ENCODE assay signal across 30 cellular contexts in the genomic region with DNA sequence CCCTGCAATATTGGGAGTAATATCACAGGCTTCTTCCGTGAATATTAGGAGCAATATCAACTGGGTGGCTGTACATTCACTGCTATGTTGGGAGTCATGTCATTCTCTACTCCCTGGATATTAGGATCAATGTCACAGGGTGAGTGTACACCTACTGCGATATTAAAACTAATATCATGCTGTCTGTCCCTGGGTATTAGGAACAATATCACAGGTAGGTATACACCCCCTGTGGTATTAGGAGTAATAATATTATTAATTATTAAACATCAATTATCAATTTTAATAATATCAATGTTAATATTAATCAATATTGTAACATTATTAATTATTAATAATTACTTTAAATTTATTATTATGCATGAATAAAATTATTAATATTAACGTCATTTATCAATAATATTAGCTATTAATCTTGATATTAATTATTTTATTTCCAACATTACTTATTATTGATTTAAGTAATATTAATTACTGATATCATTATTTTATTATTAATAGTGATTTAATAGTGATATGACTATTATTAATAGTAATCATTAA.
"Had no signal": no experiment of that assay in that cellular context is flagged by ENCODE, and none has a peak within 500 bp of the region (broad histone marks: within the 10 kb centered on the region; RNA-seq: fewer than 3 reads in every experiment).

No MANE protein-coding gene starts in this region.

- DNase-seq: activated CD4-positive, alpha-beta T cell treated with anti-CD3 and anti-CD28 coated beads, Interleukin-2, amount 50 U/mL, for 4 hours; activated CD8-positive, alpha-beta T cell treated with anti-CD3 and anti-CD28 coated beads, Interleukin-2, amount 10 ng/mL, durations not matched to agents 7 days and 5 days; activated gamma-delta T cell; activated naive CD4-positive, alpha-beta T cell treated with Interleukin-2 at 50 U/mL for 16 hours; activated naive CD8-positive, alpha-beta T cell treated with anti-CD3 and anti-CD28 coated beads, Interleukin-2, amount 10 ng/mL, durations not matched to agents 7 days and 5 days; activated T-cell treated with anti-CD3 and anti-CD28 coated beads, Interleukin-2, amount 50 U/mL, for 24 hours; amygdala; MG63; NCI-H1048; NCI-H1436 treated with DMSO at 0.1 percent for 48 hours; NCI-H1694 treated with DMSO at 0.1 percent for 48 hours; NCI-H2029; NCI-H226; NCI-H446 treated with DMSO at 0.1 percent for 48 hours; NCI-H524; NK-92 treated with Interleukin-12 subunit alpha and Interleukin-12 subunit beta, amount 100 ng/mL, for 24 hours; PC-3; Peyer's patch; SIG-M5; SW 1271; T-helper 9 cell; WERI-Rb-1 had no signal

- H3K9me3 Mint-ChIP-seq: activated CD4-positive, alpha-beta T cell treated with anti-CD3 and anti-CD28 coated beads, Interleukin-2, amount 10 ng/mL, durations not matched to agents 24 days and 14 days had no signal

- H3K4me3 Mint-ChIP-seq: activated CD4-positive, alpha-beta T cell treated with anti-CD3 and anti-CD28 coated beads, Interleukin-2, amount 10 ng/mL, durations not matched to agents 24 days and 14 days; activated CD8-positive, alpha-beta T cell treated with anti-CD3 and anti-CD28 coated beads, Interleukin-2, amount 10 ng/mL, durations not matched to agents 7 days and 5 days; activated naive CD4-positive, alpha-beta T cell treated with anti-CD3 and anti-CD28 coated beads, Interleukin-2, amount 50 U/mL, for 24 hours; activated naive CD8-positive, alpha-beta T cell treated with anti-CD3 and anti-CD28 coated beads, Interleukin-2, amount 10 ng/mL, durations not matched to agents 7 days and 5 days; activated T-cell treated with anti-CD3 and anti-CD28 coated beads, Interleukin-2, amount 50 U/mL, for 24 hours; central memory CD8-positive, alpha-beta T cell had no signal

- H3K4me1 Mint-ChIP-seq: activated CD4-positive, alpha-beta T cell treated with anti-CD3 and anti-CD28 coated beads, Interleukin-2, amount 10 ng/mL, durations not matched to agents 24 days and 14 days; activated naive CD4-positive, alpha-beta T cell treated with anti-CD3 and anti-CD28 coated beads, Interleukin-2, amount 50 U/mL, for 24 hours; activated naive CD8-positive, alpha-beta T cell treated with anti-CD3 and anti-CD28 coated beads, Interleukin-2, amount 10 ng/mL, durations not matched to agents 7 days and 5 days; central memory CD8-positive, alpha-beta T cell had no signal

- H3K4me3 ChIP-seq: ascending aorta, cardiac muscle cell, MG63, Peyer's patch had no signal

- H3K27ac Mint-ChIP-seq: activated CD4-positive, alpha-beta T cell treated with anti-CD3 and anti-CD28 coated beads, Interleukin-2, amount 10 ng/mL, durations not matched to agents 24 days and 14 days; activated CD8-positive, alpha-beta T cell treated with anti-CD3 and anti-CD28 coated beads, Interleukin-2, amount 10 ng/mL, durations not matched to agents 7 days and 5 days; activated naive CD4-positive, alpha-beta T cell treated with anti-CD3 and anti-CD28 coated beads, Interleukin-2, amount 50 U/mL, for 24 hours; activated naive CD8-positive, alpha-beta T cell treated with anti-CD3 and anti-CD28 coated beads, Interleukin-2, amount 10 ng/mL, durations not matched to agents 7 days and 5 days; activated T-cell treated with anti-CD3 and anti-CD28 coated beads, Interleukin-2, amount 50 U/mL, for 24 hours; activated T-helper 2 cell treated with anti-CD3 and anti-CD28 coated beads, Interferon-gamma antibody, Interleukin-2, Interleukin-4, amounts not matched to agents 10 μg/mL and 5 μg/mL and 100 μg/mL, durations not matched to agents 14 hours and 24 hours and 36 hours had no signal

- H3K36me3 Mint-ChIP-seq: activated naive CD8-positive, alpha-beta T cell treated with anti-CD3 and anti-CD28 coated beads, Interleukin-2, amount 10 ng/mL, durations not matched to agents 7 days and 5 days had no signal

- H3K27ac ChIP-seq: ascending aorta, cardiac muscle cell, Peyer's patch, RWPE1, WERI-Rb-1 had no signal

- H3K27me3 ChIP-seq: ascending aorta, cardiac muscle cell, MG63, Peyer's patch had no signal

- H3K36me3 ChIP-seq: ascending aorta, cardiac muscle cell, MG63, Peyer's patch, WERI-Rb-1 had no signal

- H3K27me3 Mint-ChIP-seq: activated CD4-positive, alpha-beta T cell treated with anti-CD3 and anti-CD28 coated beads, Interleukin-2, amount 10 ng/mL, durations not matched to agents 24 days and 14 days; activated naive CD4-positive, alpha-beta T cell treated with anti-CD3 and anti-CD28 coated beads, Interleukin-2, amount 50 U/mL, for 24 hours; activated naive CD8-positive, alpha-beta T cell treated with anti-CD3 and anti-CD28 coated beads, Interleukin-2, amount 10 ng/mL, durations not matched to agents 7 days and 5 days; activated T-cell treated with anti-CD3 and anti-CD28 coated beads, Interleukin-2, amount 50 U/mL, for 24 hours; central memory CD8-positive, alpha-beta T cell had no signal

- H3K4me1 ChIP-seq: ascending aorta, Peyer's patch had no signal

- H3K9me3 ChIP-seq: MG63, Peyer's patch had no signal

- ATAC-seq: activated CD8-positive, alpha-beta T cell treated with anti-CD3 and anti-CD28 coated beads, Interleukin-2, amount 10 ng/mL, durations not matched to agents 7 days and 5 days; PC-3; Right ventricle myocardium inferior had no signal
